8 cellular contexts compared by ENCODE assay signal in the genomic region with DNA sequence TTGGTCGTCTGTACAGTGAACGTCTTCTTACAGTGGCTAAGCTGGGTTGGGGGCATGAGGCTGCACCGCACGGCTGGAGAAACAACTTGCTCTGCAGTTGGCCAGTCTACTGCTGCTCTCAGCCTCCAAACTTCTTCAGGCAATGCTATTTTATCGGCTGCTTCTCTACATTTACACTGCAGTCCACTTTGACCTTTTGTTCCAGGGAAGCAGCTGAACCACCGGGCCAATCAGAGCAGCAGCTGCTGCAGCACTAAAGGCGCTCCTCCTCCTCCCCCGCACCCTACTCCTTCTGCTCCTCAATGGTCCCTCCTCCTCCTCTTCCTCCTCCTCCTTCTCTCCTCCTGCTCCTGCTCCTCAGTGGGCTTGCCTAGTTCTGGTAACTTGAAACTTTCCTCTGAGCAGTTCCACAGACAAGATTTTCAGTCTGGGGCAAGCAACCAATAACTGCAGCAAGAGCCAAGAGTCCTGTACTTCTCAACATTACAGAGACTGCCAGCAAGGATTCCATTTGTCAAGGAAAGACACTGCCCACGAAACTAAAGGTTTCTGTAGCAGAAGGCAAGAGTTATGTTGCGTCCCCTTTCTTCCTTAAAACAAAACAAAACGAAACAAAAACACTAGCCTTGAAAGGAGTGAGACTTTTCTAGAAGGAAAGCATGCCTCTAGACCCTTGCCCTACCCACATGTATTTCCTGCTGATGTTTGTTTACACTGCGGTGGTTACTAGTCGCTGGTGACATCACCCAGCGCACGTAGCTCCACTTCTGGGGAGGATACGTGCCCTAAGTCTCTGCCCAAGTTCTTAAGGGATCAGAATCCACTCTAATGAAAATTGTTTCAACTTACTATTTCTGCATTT.
DNase-seq lines count a peak whose midpoint lies in the region; ATAC-seq and TF ChIP-seq lines count a peak whose summit lies in the region.

No MANE protein-coding gene starts in this region.

- peaks cover 13% of the 10 kb centered on the region for H3K4me1 ChIP-seq in smooth muscle cell (ENCODE audit: low read depth)

- peaks cover 43% of the 10 kb centered on the region for H3K79me2 ChIP-seq in smooth muscle cell (ENCODE audit: low read depth)

- H3K27ac ChIP-seq in VCaP (peak overlapping the region; percentile 84), caudate nucleus (ENCODE audit: low read depth, low read length) (peak overlapping the region; percentile 88), smooth muscle cell (ENCODE audit: low read depth) (peak overlapping the region; percentile 100)

- H2AFZ ChIP-seq in smooth muscle cell (ENCODE audit: low read depth) = peak overlapping the region; percentile 73

- H3F3A ChIP-seq in smooth muscle cell (ENCODE audit: low read depth) = peaks cover 6% of the 10 kb centered on the region

- peak overlapping the region; percentile 97 for H3K9ac ChIP-seq in smooth muscle cell (ENCODE audit: low read depth)

- 4% methylated on average over 16 of the region's 16 CpGs for WGBS in smooth muscle cell (ENCODE audit: low lambda C conversion rate)

- TF ChIP-seq CTCF in VCaP (conservative IDR thresholded peaks at IDR 0.05) = no peak
- TF ChIP-seq CTCF in smooth muscle cell (IDR thresholded peaks at IDR 0.05; ENCODE audit: borderline replicate concordance, insufficient read depth, poor library complexity, severe bottlenecking) = no peak

- no peaks in the 10 kb centered on the region for H3K9me3 ChIP-seq in smooth muscle cell (replicated peaks; ENCODE audit: low read depth)

- peaks cover 20% of the 10 kb centered on the region for H4K20me1 ChIP-seq in smooth muscle cell (ENCODE audit: low read depth)

- H3K4me2 ChIP-seq in smooth muscle cell = peak overlapping the region; percentile 88

- H3K36me3 ChIP-seq in smooth muscle cell (ENCODE audit: low read depth) = no peaks in the 10 kb centered on the region

- DNase-seq in NCI-H187 treated with DMSO at 0.1 percent for 48 hours (lab: John Stamatoyannopoulos, UW) (peak; percentile 54), caudate nucleus (lab: John Stamatoyannopoulos, UW) (peak in 60 of 61 donors; percentile 16 to 94 (median 72)), inferior parietal cortex (ENCODE audit: extremely low spot score) (peak; percentile 85), smooth muscle cell (lab: John Stamatoyannopoulos, UW; ENCODE audit: unreplicated experiment) (peak; percentile 21), NCI-H1694 (lab: John Stamatoyannopoulos, UW) (no peak)

- peak overlapping the region; percentile 63 for H3K4me3 ChIP-seq in smooth muscle cell

- peak; percentile 98 for ATAC-seq in GM18498 (IDR thresholded peaks at IDR 0.05; ENCODE audit: unreplicated experiment)
- ATAC-seq in HG02870 (IDR thresholded peaks at IDR 0.05; ENCODE audit: unreplicated experiment) = peak; percentile 90

- no peaks in the 10 kb centered on the region for H3K27me3 ChIP-seq in smooth muscle cell (ENCODE audit: low read depth)
